ENCODE assay signal across 8 cellular contexts in the genomic region with DNA sequence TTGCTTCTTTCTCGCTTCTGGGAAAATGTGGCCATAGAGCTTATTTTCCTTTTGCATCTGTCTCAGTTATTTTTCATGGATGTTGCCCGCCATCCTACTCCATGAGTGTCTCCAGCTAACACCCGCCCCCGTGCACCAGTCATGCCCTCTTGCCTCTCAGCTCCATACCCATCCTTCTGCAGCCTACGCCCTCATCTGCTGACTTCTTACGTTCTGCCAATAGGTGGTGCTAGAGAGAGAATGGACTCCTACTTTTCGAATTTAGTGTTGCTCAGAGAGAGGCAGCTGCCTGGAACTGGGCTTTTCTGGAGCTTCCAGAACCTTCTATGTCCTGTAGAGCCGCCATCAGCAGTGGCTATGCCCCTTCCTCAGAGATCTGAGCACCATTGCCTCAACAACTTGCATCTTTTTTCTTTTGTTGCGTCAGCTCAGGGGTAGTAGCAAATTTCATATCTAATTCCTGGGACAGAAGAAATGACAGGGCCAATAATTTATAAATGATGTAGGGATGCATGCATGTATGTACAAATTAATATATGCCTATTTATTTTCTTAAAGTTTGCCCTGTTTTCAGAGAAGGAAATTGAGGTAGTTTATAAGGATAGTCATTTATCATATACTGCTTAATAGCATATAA.
DNase-seq lines count a peak whose midpoint lies in the region; ATAC-seq and TF ChIP-seq lines count a peak whose summit lies in the region.

No MANE protein-coding gene starts in this region.

- no peak overlapping the region for H3K27ac Mint-ChIP-seq in endodermal cell

- no peak overlapping the region for H3K9ac ChIP-seq in endodermal cell (ENCODE audit: extremely low read depth, low read length, poor library complexity, severe bottlenecking)

- H3K27me3 ChIP-seq in endodermal cell (ENCODE audit: control insufficient read depth, insufficient read depth, low read length, poor library complexity, severe bottlenecking): no peaks in the 10 kb centered on the region

- H3K27ac ChIP-seq in endodermal cell (ENCODE audit: low read depth, low read length): no peak overlapping the region

- H3K4me1 ChIP-seq in endodermal cell (ENCODE audit: control insufficient read depth, insufficient read depth, low read length): peaks cover 8% of the 10 kb centered on the region

- TF ChIP-seq CTCF in GM12865 (IDR thresholded peaks at IDR 0.05; ENCODE audit: insufficient read depth, low read depth, low read length, missing control alignments): peak; percentile 74
- TF ChIP-seq CTCF in endodermal cell (conservative IDR thresholded peaks at IDR 0.05): peak; percentile 82

- no peaks in the 10 kb centered on the region for H3K9me3 ChIP-seq in endodermal cell (ENCODE audit: control insufficient read depth, low read length)

- ATAC-seq in HG03342 (IDR thresholded peaks at IDR 0.05; ENCODE audit: unreplicated experiment): peak; percentile 63
- ATAC-seq in GM19328 (IDR thresholded peaks at IDR 0.05; ENCODE audit: unreplicated experiment): no peak
- ATAC-seq in GM18907 (IDR thresholded peaks at IDR 0.05; ENCODE audit: unreplicated experiment): no peak

- H3K9me3 Mint-ChIP-seq in endodermal cell: no peaks in the 10 kb centered on the region

- H3K36me3 ChIP-seq in endodermal cell (ENCODE audit: control insufficient read depth, insufficient read depth, low read length): no peaks in the 10 kb centered on the region

- 30 to 40% methylated on average over 6 to 8 of the region's 9 CpGs for WGBS in endodermal cell (ENCODE audit: insufficient coverage in 1 of 2, insufficient read length in 1 of 2), 2 experiments

- H3K4me3 Mint-ChIP-seq in endodermal cell: no peak overlapping the region

- H3K4me3 ChIP-seq in GM12865 (ENCODE audit: low read depth, low read length) (no peak overlapping the region), endodermal cell (ENCODE audit: low read length) (no peak overlapping the region)

- H3K36me3 Mint-ChIP-seq in endodermal cell (ENCODE audit: low read depth): no peaks in the 10 kb centered on the region

- peaks cover 21% of the 10 kb centered on the region for H3K4me1 Mint-ChIP-seq in endodermal cell

- DNase-seq in A172 (ENCODE audit: low spot score) (peak; percentile 21), GM12865 (ENCODE audit: low read depth) (peak; percentile 54), OCI-M1 (lab: John Stamatoyannopoulos, UW) (peak; percentile 40), endodermal cell (peak; percentile 89), midbrain (lab: John Stamatoyannopoulos, UW) (peak; percentile 26)

- no peaks in the 10 kb centered on the region for H3K27me3 Mint-ChIP-seq in endodermal cell (ENCODE audit: insufficient read depth)

Comparison
In these comparisons a context has a peak if more than half of its experiments do, and no peak if none do; other contexts are left out.
1. DNase-seq: peak in every context shown above with its lines; median percentile 89 in endodermal cell; 54 in GM12865; 40 in OCI-M1; 26 in midbrain; 21 in A172.